12 cellular contexts compared by ENCODE assay signal in genomic region chr13:39282400-39282972, GRCh38.
DNase-seq lines count a peak whose midpoint lies in the region; ATAC-seq, FAIRE-seq and TF ChIP-seq lines count a peak whose summit lies in the region.
"Had no signal": no experiment of that assay in that cellular context is flagged by ENCODE, and none has a peak within 500 bp of the region (broad histone marks: within the 10 kb centered on the region; RNA-seq: fewer than 3 reads in every experiment).

No MANE protein-coding gene starts in this region.

- WGBS in mammary epithelial cell (ENCODE audit: low coverage, missing lambda C conversion rate): 80% methylated on average over 4 of the region's 4 CpGs

- intact Hi-C loops in upper lobe of right lung (cut with DNase I) (no loop called here), mammary epithelial cell (cut with micrococcal nuclease) (no loop called here)

- H2AFZ ChIP-seq in mammary epithelial cell (ENCODE audit: low read depth, low read length): no peak overlapping the region

- CTCF ChIA-PET in mammary epithelial cell (lab: Charles Lee; ENCODE audit: low non-redundant PET): no interaction called here

- H4K20me1 ChIP-seq in mammary epithelial cell (ENCODE audit: insufficient read depth, low read length): no peaks in the 10 kb centered on the region

- H3K27me3 ChIP-seq in upper lobe of right lung (no peaks in the 10 kb centered on the region), mammary epithelial cell (ENCODE audit: insufficient read depth, low read length) (no peaks in the 10 kb centered on the region)

- H3K4me1 ChIP-seq in upper lobe of right lung (peaks cover 13% of the 10 kb centered on the region), mammary epithelial cell (ENCODE audit: insufficient read depth, low read length) (no peaks in the 10 kb centered on the region)

- no peak overlapping the region for H3K9ac ChIP-seq in mammary epithelial cell (ENCODE audit: insufficient read depth, low read length)

- TF ChIP-seq CTCF in upper lobe of right lung (IDR thresholded peaks at IDR 0.05) (no peak), GM10266 (IDR thresholded peaks at IDR 0.05; ENCODE audit: control insufficient read depth, insufficient read depth, low read depth, missing control alignments) (no peak), mammary epithelial cell (conservative IDR thresholded peaks at IDR 0.05 in 1 of 2, IDR thresholded peaks at IDR 0.05 in 1 of 2; ENCODE audit: extremely low read depth in 1 of 2, insufficient read depth in 1 of 2, low read depth in 1 of 2, low read length in 2 of 2) (no peak)

- in situ Hi-C loops in mammary epithelial cell (cut with MboI; ENCODE audit: low sequenced_read_pairs in 2 of 2): no loop called here

- FAIRE-seq in RCC 7860 (lab: Jason Lieb, UNC): no peak

- H3K79me2 ChIP-seq in mammary epithelial cell (ENCODE audit: insufficient read depth, low read length): no peaks in the 10 kb centered on the region

- BruUV-seq in mammary epithelial cell (replicated peaks; lab: Mats Ljungman, UMichigan): no TSS peak

- dilution Hi-C loops in mammary epithelial cell (cut with HindIII; ENCODE audit: low sequenced_read_pairs): no loop called here

- H3K36me3 ChIP-seq in upper lobe of right lung: no peaks in the 10 kb centered on the region
- no peaks in the 10 kb centered on the region for H3K36me3 ChIP-seq in mammary epithelial cell (ENCODE audit: insufficient read depth, low read length)

- H3K4me3 ChIP-seq in upper lobe of right lung (no peak overlapping the region), mammary epithelial cell (replicated peaks in 1 of 3; ENCODE audit: insufficient read depth in 1 of 3, low read depth in 2 of 3, low read length in 3 of 3) (no peak overlapping the region)

- H3K9me3 ChIP-seq in upper lobe of right lung: no peaks in the 10 kb centered on the region
- H3K9me3 ChIP-seq in mammary epithelial cell (replicated peaks; ENCODE audit: insufficient read depth, low read length): peaks cover 2% of the 10 kb centered on the region

- H3K4me2 ChIP-seq in mammary epithelial cell (ENCODE audit: insufficient read depth, low read depth, low read length): no peak overlapping the region

- ATAC-seq in GM21737 (IDR thresholded peaks at IDR 0.05; ENCODE audit: unreplicated experiment): peak; percentile 87
- peak; percentile 95 for ATAC-seq in HG03342 (IDR thresholded peaks at IDR 0.05; ENCODE audit: unreplicated experiment)
- peak; percentile 27 for ATAC-seq in upper lobe of right lung

- DNase-seq in SIG-M5 treated with dmso at 0.1 percent for 504 hours (lab: John Stamatoyannopoulos, UW; ENCODE audit: unreplicated experiment) (peak; percentile 17), SIG-M5 (lab: John Stamatoyannopoulos, UW) (no peak), upper lobe of right lung (no peak), RCC 7860 (ENCODE audit: low spot score) (no peak), GM10266 (ENCODE audit: extremely low spot score) (no peak), mammary epithelial cell (no peak)
- DNase-seq: activated gamma-delta T cell treated with Interleukin-2 at 50 U/mL for 16 hours, EL, glutamatergic neuron, NCI-H1417 treated with DMSO at 0.1 percent for 48 hours had no signal

- H3K27ac ChIP-seq in upper lobe of right lung (no peak overlapping the region), mammary epithelial cell (ENCODE audit: insufficient read depth, low read depth, low read length) (no peak overlapping the region)

Comparison
In these comparisons a context has a peak if more than half of its experiments do, and no peak if none do; other contexts are left out.
1. ATAC-seq: peak in every context shown above with its lines; median percentile 95 in HG03342; 87 in GM21737; 27 in upper lobe of right lung.